ENCODE assay signal across 18 cellular contexts in the genomic region with DNA sequence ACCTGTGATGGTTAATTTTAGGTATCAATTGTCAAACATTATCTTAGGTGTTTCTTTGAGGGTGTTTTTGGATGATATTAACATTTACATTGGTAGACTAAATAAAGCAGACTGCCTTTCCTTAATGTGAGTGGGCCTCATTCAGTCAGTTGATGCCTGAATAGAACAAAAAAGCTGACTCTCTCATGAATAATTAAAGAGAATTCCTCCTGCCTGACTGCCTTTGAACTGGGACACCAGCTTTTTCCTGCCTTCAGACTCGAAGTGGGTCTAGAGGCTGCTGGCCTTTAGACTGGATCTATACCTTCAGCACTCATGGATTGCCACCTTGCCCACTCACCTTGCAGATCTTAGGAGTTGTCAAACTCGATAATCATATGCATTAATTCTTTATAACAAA.
DNase-seq lines count a peak whose midpoint lies in the region; ATAC-seq and TF ChIP-seq lines count a peak whose summit lies in the region.
"Had no signal": no experiment of that assay in that cellular context is flagged by ENCODE, and none has a peak within 500 bp of the region (broad histone marks: within the 10 kb centered on the region; RNA-seq: fewer than 3 reads in every experiment).

No MANE protein-coding gene starts in this region.

- TF ChIP-seq CTCF in brain (conservative IDR thresholded peaks at IDR 0.05) = no peak
- no peak for TF ChIP-seq CTCF in brain microvascular endothelial cell (IDR thresholded peaks at IDR 0.05; ENCODE audit: low read depth, low read length, missing control alignments)

- H3K36me3 Mint-ChIP-seq in brain = peaks cover 95% of the 10 kb centered on the region

- peaks cover 18% of the 10 kb centered on the region for H3K4me1 Mint-ChIP-seq in brain

- in situ Hi-C loops in brain microvascular endothelial cell (cut with HindIII; ENCODE audit: low pct_ligation_motif_present, low sequenced_read_pairs) = no loop called here

- H3K27ac Mint-ChIP-seq in brain = peak overlapping the region; percentile 65 to 92 (median 88)
- H3K27ac Mint-ChIP-seq: CD4-positive, alpha-beta T cell had no signal

- H3K27me3 Mint-ChIP-seq in brain = no peaks in the 10 kb centered on the region
- H3K27me3 Mint-ChIP-seq: CD4-positive, alpha-beta T cell had no signal

- H3K27ac ChIP-seq in brain microvascular endothelial cell = no peak overlapping the region
- H3K27ac ChIP-seq: Peyer's patch had no signal

- peaks cover 29 to 63% (median 49%) of the 10 kb centered on the region in 5 experiments for H3K9me3 Mint-ChIP-seq in brain

- ATAC-seq in GM18868 (IDR thresholded peaks at IDR 0.05; ENCODE audit: unreplicated experiment) = no peak

- DNase-seq in COLO668 (lab: John Stamatoyannopoulos, UW; ENCODE audit: unreplicated experiment) = peak; percentile 5
- peak; percentile 13 for DNase-seq in DMS153 treated with DMSO at 0.1 percent for 48 hours (lab: John Stamatoyannopoulos, UW; ENCODE audit: unreplicated experiment)
- DNase-seq in midbrain (lab: John Stamatoyannopoulos, UW) = peak; percentile 7
- no peak for DNase-seq in GM19240 (ENCODE audit: insufficient read length, low spot score)
- no peak for DNase-seq in brain microvascular endothelial cell
- DNase-seq: BE2C; CD4-positive, alpha-beta T cell; EL; HCEC 1CT; MM.1S; NCI-H1105; NCI-H1694 treated with DMSO at 0.1 percent for 48 hours; NCI-H82; Peyer's patch; SHP77; SK-N-SH had no signal

- no peaks in the 10 kb centered on the region for H3K27me3 ChIP-seq in brain microvascular endothelial cell (replicated peaks)
- H3K27me3 ChIP-seq: BE2C, Peyer's patch had no signal

- peaks cover 5% of the 10 kb centered on the region for H3K36me3 ChIP-seq in brain microvascular endothelial cell (replicated peaks)
- H3K36me3 ChIP-seq: BE2C had no signal

- peak overlapping the region in 3 of 5 experiments; percentile 17 to 51 (median 46) for H3K4me3 Mint-ChIP-seq in brain
- H3K4me3 Mint-ChIP-seq: CD4-positive, alpha-beta T cell had no signal

- H3K4me3 ChIP-seq in brain microvascular endothelial cell (ENCODE audit: low read depth, low read length) = no peak overlapping the region
- H3K4me3 ChIP-seq: Peyer's patch had no signal

Comparison
In these comparisons a context has a peak if more than half of its experiments do, and no peak if none do; other contexts are left out.
1. DNase-seq: peak in COLO668 (single experiment), DMS153 treated with DMSO at 0.1 percent for 48 hours (single experiment) and midbrain (single experiment); none in GM19240 (single experiment) and brain microvascular endothelial cell (single experiment).